In genomic region chr3:141093397-141093796, GRCh38 we compare ENCODE assay signal across 22 cellular contexts. TPM values are rescaled to one million over a fixed set of nuclear protein-coding genes. Genes with fewer than 3 reads are reported as not detected.
DNase-seq lines count a peak whose midpoint lies in the region; ATAC-seq, FAIRE-seq and TF ChIP-seq lines count a peak whose summit lies in the region.
"Had no signal": no experiment of that assay in that cellular context is flagged by ENCODE, and none has a peak within 500 bp of the region (broad histone marks: within the 10 kb centered on the region; RNA-seq: fewer than 3 reads in every experiment).

No MANE protein-coding gene starts in this region.

- peaks cover 78% of the 10 kb centered on the region for H3K4me1 ChIP-seq in body of pancreas
- peaks cover 7% of the 10 kb centered on the region for H3K4me1 ChIP-seq in keratinocyte (ENCODE audit: control insufficient read depth, extremely low read depth, insufficient read depth, low read length)
- H3K4me1 ChIP-seq in thoracic aorta (ENCODE audit: control insufficient read depth in 1 of 2, low read depth in 2 of 2), result peaks cover 11 to 34% of the 10 kb centered on the region in 2 donors
- H3K4me1 ChIP-seq: upper lobe of left lung had no signal

- H3K27me3 ChIP-seq in body of pancreas, result no peaks in the 10 kb centered on the region
- no peaks in the 10 kb centered on the region for H3K27me3 ChIP-seq in keratinocyte (ENCODE audit: control insufficient read depth, extremely low read depth, insufficient read depth, low read length)
- no peaks in the 10 kb centered on the region for H3K27me3 ChIP-seq in thoracic aorta (replicated peaks; ENCODE audit: insufficient read depth)
- H3K27me3 ChIP-seq: hepatocyte, upper lobe of left lung had no signal

- WGBS in body of pancreas, 2 donors, result 27 to 42% methylated on average over 2 to 5 of the region's 5 CpGs

- peak overlapping the region; percentile 25 for H3K4me2 ChIP-seq in keratinocyte (ENCODE audit: control insufficient read depth, extremely low read depth, insufficient read depth, low read depth, low read length)
- H3K4me2 ChIP-seq: hepatocyte had no signal

- H3K9me1 ChIP-seq in keratinocyte (ENCODE audit: control insufficient read depth, extremely low read depth, insufficient read depth, low read length), result no peaks in the 10 kb centered on the region

- H3K9me3 ChIP-seq in body of pancreas (no peaks in the 10 kb centered on the region), keratinocyte (ENCODE audit: control insufficient read depth, low read depth, low read length) (no peaks in the 10 kb centered on the region), thoracic aorta (no peaks in the 10 kb centered on the region)
- H3K9me3 ChIP-seq: HAP-1, upper lobe of left lung had no signal

- H3K27ac ChIP-seq in body of pancreas, result peak overlapping the region; percentile 24 to 73 (median 61)
- no peak overlapping the region for H3K27ac ChIP-seq in keratinocyte (ENCODE audit: control insufficient read depth, insufficient read depth, low read length)
- H3K27ac ChIP-seq in thoracic aorta, result peak overlapping the region; percentile 39 to 47
- H3K27ac ChIP-seq: hepatocyte, upper lobe of left lung had no signal

- ATAC-seq in Right ventricle myocardium superior (ENCODE audit: poor library complexity) (peak; percentile 6), body of pancreas (peak; percentile 28), thoracic aorta (ENCODE audit: insufficient number of reproducible peaks, low FRiP score, low read depth) (no peak)
- ATAC-seq: activated CD8-positive, alpha-beta T cell treated with anti-CD3 and anti-CD28 coated beads, Interleukin-2, amount 10 ng/mL, durations not matched to agents 7 days and 5 days; WTC11 had no signal

- TF ChIP-seq CTCF in body of pancreas (IDR thresholded peaks at IDR 0.05), result no peak
- no peak for TF ChIP-seq CTCF in keratinocyte (optimal IDR thresholded peaks at IDR 0.05 in 1 of 3, IDR thresholded peaks at IDR 0.05 in 1 of 3, conservative IDR thresholded peaks at IDR 0.05 in 1 of 3; ENCODE audit: extremely low read depth in 1 of 3, insufficient read depth in 2 of 3, low read length in 3 of 3)
- TF ChIP-seq CTCF in thoracic aorta (IDR thresholded peaks at IDR 0.05), result no peak

- no peak for DNase-seq in Right ventricle myocardium superior
- no peak for DNase-seq in cardiac septum (ENCODE audit: low spot score)
- peak in 3 of 4 donors; percentile 46 to 66 (median 61) for DNase-seq in body of pancreas
- DNase-seq in keratinocyte (ENCODE audit: low read depth, low spot score), result no peak
- DNase-seq in thoracic aorta (ENCODE audit: low spot score), result no peak
- DNase-seq in HuH-7 (ENCODE audit: low spot score), result no peak
- no peak for DNase-seq in superior temporal gyrus (ENCODE audit: extremely low spot score)
- no peak for DNase-seq in iPS-NIHi11 (ENCODE audit: low spot score)
- DNase-seq: activated CD8-positive, alpha-beta T cell treated with anti-CD3 and anti-CD28 coated beads, Interleukin-2, amount 10 ng/mL, durations not matched to agents 7 days and 5 days; activated T-cell treated with anti-CD3 and anti-CD28 coated beads, Interleukin-2, amount 50 U/mL, for 48 hours; CD4-positive, CD25-positive, alpha-beta regulatory T cell; Karpas-422; kidney; NCI-H1436 treated with DMSO at 0.1 percent for 48 hours; NK-92 treated with Interleukin-12 subunit alpha and Interleukin-12 subunit beta, amount 100 ng/mL, for 24 hours; small intestine; upper lobe of left lung had no signal

- H2AFZ ChIP-seq in keratinocyte (ENCODE audit: control insufficient read depth, low read length), result no peak overlapping the region
- H2AFZ ChIP-seq: hepatocyte had no signal

- no peak for TF ChIP-seq POLR2A in body of pancreas (IDR thresholded peaks at IDR 0.05)

- H3K36me3 ChIP-seq in body of pancreas (replicated peaks in 1 of 2; ENCODE audit: insufficient read depth in 1 of 2, low read depth in 2 of 2) (no peaks in the 10 kb centered on the region), keratinocyte (ENCODE audit: control insufficient read depth in 2 of 2, extremely low read depth in 1 of 2, insufficient read depth in 2 of 2, low read length in 2 of 2) (no peaks in the 10 kb centered on the region), thoracic aorta (no peaks in the 10 kb centered on the region)
- H3K36me3 ChIP-seq: HAP-1, upper lobe of left lung had no signal

- H3K79me2 ChIP-seq in keratinocyte (ENCODE audit: control insufficient read depth, insufficient read depth, low read length), result no peaks in the 10 kb centered on the region
- H3K79me2 ChIP-seq: hepatocyte had no signal

- no peaks in the 10 kb centered on the region for H4K20me1 ChIP-seq in keratinocyte (ENCODE audit: control insufficient read depth, extremely low read depth, insufficient read depth, low read length)

- H3K9ac ChIP-seq in keratinocyte (ENCODE audit: control insufficient read depth, extremely low read depth, insufficient read depth, low read length), result no peak overlapping the region

- FAIRE-seq in keratinocyte (lab: Jason Lieb, UNC), result no peak
- FAIRE-seq: A204.1, kidney, small intestine had no signal

- dilution Hi-C loops in keratinocyte (cut with MboI; ENCODE audit: extremely low pct_ligation_motif_present, low sequenced_read_pairs), result no loop called here

- intact Hi-C loops in Right ventricle myocardium superior (cut with DNase I), result no loop called here
- intact Hi-C loops in cardiac septum (cut with DNase I), result loop anchor here (5.0 kb wide), 1 partner anchor 41 kb away; the partner anchor contains the start of gene SPSB4
- intact Hi-C loops in body of pancreas (cut with DNase I), result no loop called here

- H3K4me3 ChIP-seq in body of pancreas (no peak overlapping the region), keratinocyte (ENCODE audit: control insufficient read depth in 2 of 3, extremely low read depth in 1 of 3, insufficient read depth in 2 of 3, low read depth in 1 of 3, low read length in 3 of 3) (no peak overlapping the region), thoracic aorta (no peak overlapping the region)
- H3K4me3 ChIP-seq: HAP-1, hepatocyte, upper lobe of left lung had no signal

RNA-seq across cellular contexts. Expression of gene SPSB4, which starts 42.2 kb away (rescaled TPM):
- total RNA-seq in Right ventricle myocardium superior (7.3 TPM), cardiac septum (4.9 TPM), body of pancreas (10 to 100 TPM; 18.2 to 48.1 TPM), thoracic aorta (1 to 10 TPM in 1 of 2 donors, under 1 TPM in 1; 0.41 to 1.1 TPM)
- polyA plus RNA-seq in keratinocyte, result not detected in 3 replicates
- polyA plus RNA-seq in keratinocyte (2011; ENCODE audit: low read depth), result not detected
- not detected in 2 replicates for polyA plus RNA-seq in keratinocyte (2011; cell fraction: cytosol; rRNA removed)
- polyA plus RNA-seq in keratinocyte (2011; cell fraction: nucleus; rRNA removed), result 0.10 TPM in 1 of 2 replicates, not detected in the other
- polyA plus RNA-seq in keratinocyte (2012; ENCODE audit: low replicate concordance), result not detected in 2 replicates
- 0.19 TPM in 1 of 3 replicates, not detected in the others for polyA minus RNA-seq in keratinocyte
- polyA minus RNA-seq in keratinocyte (2011; cell fraction: cytosol; rRNA and poly(A)+ RNA removed), result not detected
- polyA minus RNA-seq in keratinocyte (2011; cell fraction: nucleus; rRNA and poly(A)+ RNA removed), result not detected in 2 replicates
- total RNA-seq: activated CD8-positive, alpha-beta T cell treated with anti-CD3 and anti-CD28 coated beads, Interleukin-2, amount 10 ng/mL, durations not matched to agents 7 days and 5 days; CD4-positive, CD25-positive, alpha-beta regulatory T cell; T-helper 1 cell treated with Interleukin-12 subunit alpha and Interleukin-12 subunit beta and Interleukin-4 antibody, amounts not matched to agents 30 ng/mL and 1 ng/mL, for 36 hours had no signal
- polyA plus RNA-seq: CD4-positive, CD25-positive, alpha-beta regulatory T cell had no signal

Comparison
In these comparisons a context has a peak if more than half of its experiments do, and no peak if none do; other contexts are left out.
1. DNase-seq: peak in body of pancreas (3 of 4); none in Right ventricle myocardium superior (single experiment), cardiac septum (single experiment), keratinocyte (single experiment), thoracic aorta (single experiment), HuH-7 (single experiment), superior temporal gyrus (single experiment) and iPS-NIHi11 (single experiment).